In the genomic region with DNA sequence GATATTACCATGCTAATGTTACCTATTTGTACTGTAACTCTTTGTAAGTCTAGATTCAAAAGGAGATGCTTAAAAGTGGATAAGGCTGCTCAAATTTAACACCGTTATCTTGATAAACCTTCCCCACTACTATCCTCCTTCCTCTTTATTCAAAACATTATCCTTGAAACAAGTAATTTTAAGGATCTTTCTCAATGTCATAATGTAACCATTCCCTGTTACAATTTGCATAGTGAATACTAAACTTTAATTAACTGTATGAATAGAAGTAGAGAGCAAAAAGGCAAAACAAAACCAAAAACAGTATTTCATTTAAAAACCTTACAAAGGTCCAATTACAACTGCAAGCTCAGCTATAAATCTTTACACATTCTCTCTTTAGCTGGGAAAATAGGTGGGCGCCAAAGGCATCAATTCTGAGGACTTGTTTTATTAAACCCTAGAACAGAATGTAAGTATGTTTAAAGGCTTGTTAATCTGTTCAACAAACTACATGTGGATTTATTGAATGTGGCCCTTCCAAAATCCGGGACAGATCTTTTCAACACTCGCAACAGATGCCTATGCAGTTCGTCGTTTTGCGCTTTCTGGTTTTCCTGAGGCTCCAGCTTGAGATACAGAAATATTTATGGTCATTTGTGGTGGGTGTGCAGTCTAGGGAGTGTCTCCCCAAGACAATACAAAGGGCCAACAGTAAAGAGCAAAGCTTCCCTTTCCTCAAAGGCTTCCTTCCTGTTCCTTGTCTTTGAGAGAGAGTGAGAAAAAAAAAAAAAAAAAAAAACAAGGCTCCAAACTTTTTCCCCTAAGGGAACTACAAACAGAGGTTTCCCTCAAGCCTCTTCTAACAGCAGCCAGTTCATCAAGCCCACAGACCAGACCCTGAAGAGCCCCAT, we compare ENCODE assay signal across 12 cellular contexts. TPM values are rescaled to one million over a fixed set of nuclear protein-coding genes. Genes with fewer than 3 reads are reported as not detected.
A peak's percentile ranks its signal among the peaks of the same experiment; 100 is the strongest.
DNase-seq lines count a peak whose midpoint lies in the region; ATAC-seq and TF ChIP-seq lines count a peak whose summit lies in the region.
"Had no signal": no experiment of that assay in that cellular context is flagged by ENCODE, and none has a peak within 500 bp of the region (broad histone marks: within the 10 kb centered on the region; RNA-seq: fewer than 3 reads in every experiment).

No MANE protein-coding gene starts in this region.

- H3K27me3 ChIP-seq in HAP-1 (ENCODE audit: low read depth) (no peaks in the 10 kb centered on the region), right atrium auricular region (no peaks in the 10 kb centered on the region), rectal smooth muscle tissue (ENCODE audit: control insufficient read depth, insufficient read depth, low read length) (no peaks in the 10 kb centered on the region)

- CTCF ChIA-PET in WTC11 (lab: Charles Lee) = no interaction called here

- DNase-seq in HAP-1 (ENCODE audit: low spot score in 2 of 2) (peak; percentile 43 to 56), WTC11 (ENCODE audit: low spot score) (no peak), right atrium auricular region (ENCODE audit: low spot score) (no peak), erythroblast (lab: John Stamatoyannopoulos, UW) (no peak), NCI-H1417 treated with DMSO at 0.1 percent for 48 hours (lab: John Stamatoyannopoulos, UW) (no peak), EL (no peak)
- DNase-seq: CD4-positive, CD25-positive, alpha-beta regulatory T cell; NCI-H1930; stimulated activated CD4-positive, alpha-beta T cell treated with anti-CD3 and anti-CD28 coated beads, Interleukin-15, amount 100 ng/mL, for 24 hours had no signal

- H3K4me3 ChIP-seq in HAP-1 (no peak overlapping the region), right atrium auricular region (no peak overlapping the region), rectal smooth muscle tissue (ENCODE audit: low read length) (no peak overlapping the region)

- H3K4me1 ChIP-seq in HAP-1 (peaks cover 29% of the 10 kb centered on the region), right atrium auricular region (peaks cover 0 to 76% of the 10 kb centered on the region in 2 donors), rectal smooth muscle tissue (ENCODE audit: control insufficient read depth, insufficient read depth, low read length) (peaks cover 9% of the 10 kb centered on the region)

- no peak overlapping the region for H3K4me3 Mint-ChIP-seq in WTC11

- in situ Hi-C loops in HAP-1 (cut with MboI; ENCODE audit: low sequenced_read_pairs) = no loop called here

- ATAC-seq in WTC11 = no peak
- ATAC-seq in GM21528 (IDR thresholded peaks at IDR 0.05; ENCODE audit: low FRiP score, unreplicated experiment) = no peak

- POLR2A ChIA-PET in WTC11 (lab: Charles Lee) = interaction anchor here (0.7 to 1.2 kb wide), 3 partner anchors 10 to 173 kb away, joined by 4 read pairs; a partner anchor contains a TSS

- H3K36me3 ChIP-seq in HAP-1 (replicated peaks) (no peaks in the 10 kb centered on the region), right atrium auricular region (no peaks in the 10 kb centered on the region), rectal smooth muscle tissue (ENCODE audit: control insufficient read depth, insufficient read depth, low read length) (no peaks in the 10 kb centered on the region)

- H3K9me3 Mint-ChIP-seq in WTC11 = no peaks in the 10 kb centered on the region

- H3K9ac ChIP-seq in rectal smooth muscle tissue (ENCODE audit: low read length) = no peak overlapping the region

- H3K27ac ChIP-seq in right atrium auricular region (peak overlapping the region; percentile 57 to 65), rectal smooth muscle tissue (ENCODE audit: low read depth, low read length) (peak overlapping the region; percentile 44)

- H3K27ac Mint-ChIP-seq in WTC11 = peak overlapping the region; percentile 78
- H3K27ac Mint-ChIP-seq: CD4-positive, CD25-positive, alpha-beta regulatory T cell had no signal

- 0 out of 2 replicates have a peak, but pooled peaks cover 2% of the 10 kb centered on the region for H3K36me3 Mint-ChIP-seq in WTC11
- H3K36me3 Mint-ChIP-seq: CD4-positive, CD25-positive, alpha-beta regulatory T cell had no signal

- TF ChIP-seq CTCF in WTC11 (IDR thresholded peaks at IDR 0.05) = no peak
- TF ChIP-seq CTCF in right atrium auricular region (IDR thresholded peaks at IDR 0.05) = no peak

- no peaks in the 10 kb centered on the region for H3K27me3 Mint-ChIP-seq in WTC11 (ENCODE audit: low read depth)

- no peak for TF ChIP-seq POLR2A in erythroblast (IDR thresholded peaks at IDR 0.05; ENCODE audit: low read length)

- H3K9me3 ChIP-seq in HAP-1 (no peaks in the 10 kb centered on the region), right atrium auricular region (no peaks in the 10 kb centered on the region)

- peaks cover 48% of the 10 kb centered on the region for H3K4me1 Mint-ChIP-seq in WTC11
- H3K4me1 Mint-ChIP-seq: CD4-positive, CD25-positive, alpha-beta regulatory T cell had no signal

TF ChIP-seq in WTC11, 78 proteins besides CTCF, POLR2A, EP300 and RAD21:
- TF ChIP-seq JUN (CRISPR knock-in tag; IDR thresholded peaks at IDR 0.05) (no peak), FOXJ3 (CRISPR knock-in tag; IDR thresholded peaks at IDR 0.05; ENCODE audit: borderline replicate concordance) (no peak), OVOL2 (CRISPR knock-in tag; IDR thresholded peaks at IDR 0.05; ENCODE audit: borderline replicate concordance) (no peak)
- TF ChIP-seq, protein P1, sequence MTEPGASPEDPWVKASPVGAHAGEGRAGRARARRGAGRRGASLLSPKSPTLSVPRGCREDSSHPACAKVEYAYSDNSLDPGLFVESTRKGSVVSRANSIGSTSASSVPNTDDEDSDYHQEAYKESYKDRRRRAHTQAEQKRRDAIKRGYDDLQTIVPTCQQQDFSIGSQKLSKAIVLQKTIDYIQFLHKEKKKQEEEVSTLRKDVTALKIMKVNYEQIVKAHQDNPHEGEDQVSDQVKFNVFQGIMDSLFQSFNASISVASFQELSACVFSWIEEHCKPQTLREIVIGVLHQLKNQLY (CRISPR knock-in tag; IDR thresholded peaks at IDR 0.05) = no peak

RNA-seq across cellular contexts. Expression of a gene that starts 15.1 kb away (rescaled TPM):
- total RNA-seq in WTC11 (2021) (27.8 to 32.7 TPM (median 27.8 TPM) in 3 replicates), right atrium auricular region (10 to 100 TPM; 56.6 to 68.3 TPM)
- total RNA-seq: T-helper 2 cell treated with Interferon-gamma antibody and Interleukin-4, amounts not matched to agents 100 ng/mL and 5 ng/mL, for 36 hours had no signal

Comparison
In these comparisons a context has a peak if more than half of its experiments do, and no peak if none do; other contexts are left out.
1. DNase-seq: peak in HAP-1 (2 of 2); none in WTC11 (single experiment), right atrium auricular region (single experiment), erythroblast (0 of 2), NCI-H1417 treated with DMSO at 0.1 percent for 48 hours (single experiment) and EL (single experiment).